ENCODE assay signal across 10 cellular contexts in the genomic region with DNA sequence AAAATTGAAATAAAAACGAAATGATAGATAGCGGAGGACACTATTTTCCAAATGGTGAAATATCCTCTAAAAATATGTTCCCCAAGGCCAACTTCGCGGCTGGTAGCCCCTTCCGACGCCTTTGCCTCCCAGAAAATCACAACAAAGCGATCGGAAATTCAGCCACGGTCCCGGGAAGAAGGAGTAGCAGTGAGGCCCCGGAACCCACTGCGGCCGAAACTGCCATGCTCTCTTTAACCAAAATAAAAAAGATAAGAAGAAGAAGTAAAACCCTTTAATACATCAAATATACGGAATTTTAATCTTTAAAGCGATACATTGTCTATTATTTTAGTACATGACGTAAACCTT. TPM values are rescaled to one million over a fixed set of nuclear protein-coding genes. Genes with fewer than 3 reads are reported as not detected.
DNase-seq lines count a peak whose midpoint lies in the region; ATAC-seq and TF ChIP-seq lines count a peak whose summit lies in the region.
"Had no signal": no experiment of that assay in that cellular context is flagged by ENCODE, and none has a peak within 500 bp of the region (broad histone marks: within the 10 kb centered on the region; RNA-seq: fewer than 3 reads in every experiment).

No MANE protein-coding gene starts in this region.

- H3K9ac ChIP-seq in endodermal cell (ENCODE audit: extremely low read depth, low read length, poor library complexity, severe bottlenecking) = no peak overlapping the region

- peak; percentile 4 for DNase-seq in HS-5 (ENCODE audit: low read depth)
- no peak for DNase-seq in endodermal cell
- DNase-seq in lower lobe of right lung = no peak
- DNase-seq in testis = no peak
- no peak for DNase-seq in HAP-1 (ENCODE audit: low spot score in 2 of 2)
- no peak for DNase-seq in left lobe of liver (ENCODE audit: low spot score)
- DNase-seq in DMS153 treated with DMSO at 0.1 percent for 48 hours (lab: John Stamatoyannopoulos, UW; ENCODE audit: unreplicated experiment) = no peak
- DNase-seq in ACHN = no peak
- DNase-seq: NCI-H2107; stimulated activated CD8-positive, alpha-beta memory T cell treated with anti-CD3 and anti-CD28 coated beads, Interleukin-4, amount 100 ng/mL, for 48 hours had no signal

- peaks cover 92% of the 10 kb centered on the region for H3K27me3 Mint-ChIP-seq in endodermal cell (ENCODE audit: insufficient read depth)

- TF ChIP-seq POLR2A in testis (IDR thresholded peaks at IDR 0.05) = no peak

- TF ChIP-seq CTCF in endodermal cell (conservative IDR thresholded peaks at IDR 0.05) = no peak
- no peak for TF ChIP-seq CTCF in lower lobe of right lung (IDR thresholded peaks at IDR 0.05)
- no peak for TF ChIP-seq CTCF in testis (IDR thresholded peaks at IDR 0.05)

- ATAC-seq in lower lobe of right lung (no peak), left lobe of liver (no peak)

- peaks cover 15% of the 10 kb centered on the region for H3K4me1 Mint-ChIP-seq in endodermal cell

- H3K9me3 Mint-ChIP-seq in endodermal cell = no peaks in the 10 kb centered on the region

- H3K9me3 ChIP-seq in endodermal cell (ENCODE audit: control insufficient read depth, low read length) (no peaks in the 10 kb centered on the region), lower lobe of right lung (no peaks in the 10 kb centered on the region), testis (no peaks in the 10 kb centered on the region), HAP-1 (no peaks in the 10 kb centered on the region)

- H3K36me3 ChIP-seq in endodermal cell (ENCODE audit: control insufficient read depth, insufficient read depth, low read length) (no peaks in the 10 kb centered on the region), lower lobe of right lung (peaks cover 16% of the 10 kb centered on the region), testis (ENCODE audit: low read depth, missing control alignments) (no peaks in the 10 kb centered on the region), HAP-1 (replicated peaks) (peaks cover 4% of the 10 kb centered on the region)

- in situ Hi-C loops in HAP-1 (cut with MboI; ENCODE audit: low sequenced_read_pairs) (loop anchor here (25.0 kb wide), 1 partner anchor 640 kb away; no protein-coding TSS in a partner anchor), ACHN (cut with HindIII; ENCODE audit: low pct_ligation_motif_present, low pct_unique_long_range_greater_than_20kb, low sequenced_read_pairs) (no loop called here)

- H3K4me3 Mint-ChIP-seq in endodermal cell = peak overlapping the region; percentile 49

- H3K4me3 ChIP-seq in endodermal cell (ENCODE audit: low read length) = peak overlapping the region; percentile 60
- H3K4me3 ChIP-seq in lower lobe of right lung = peak overlapping the region; percentile 93
- H3K4me3 ChIP-seq in testis = peak overlapping the region in 1 of 2 donors; percentile 78
- H3K4me3 ChIP-seq in HAP-1 = no peak overlapping the region

- H3K36me3 Mint-ChIP-seq in endodermal cell (ENCODE audit: low read depth) = no peaks in the 10 kb centered on the region

- intact Hi-C loops in lower lobe of right lung (cut with DNase I) (no loop called here), testis (cut with DNase I; ENCODE audit: low total_unique reads) (no loop called here)

- peak overlapping the region; percentile 70 for H3K27ac ChIP-seq in endodermal cell (ENCODE audit: low read depth, low read length)
- peak overlapping the region; percentile 97 for H3K27ac ChIP-seq in lower lobe of right lung
- peak overlapping the region; percentile 85 for H3K27ac ChIP-seq in testis

- H3K4me1 ChIP-seq in endodermal cell (ENCODE audit: control insufficient read depth, insufficient read depth, low read length) (peaks cover 2% of the 10 kb centered on the region), lower lobe of right lung (peaks cover 29% of the 10 kb centered on the region), testis (no peaks in the 10 kb centered on the region), HAP-1 (no peaks in the 10 kb centered on the region; the same call in 1 of the 2 replicates)

- H3K27me3 ChIP-seq in endodermal cell (ENCODE audit: control insufficient read depth, insufficient read depth, low read length, poor library complexity, severe bottlenecking) (peaks cover 85% of the 10 kb centered on the region), lower lobe of right lung (ENCODE audit: low read depth) (peaks cover 13% of the 10 kb centered on the region), testis (no peaks in the 10 kb centered on the region), HAP-1 (ENCODE audit: low read depth) (peaks cover 19% of the 10 kb centered on the region)

- 14 to 19% methylated on average over 5 to 14 of the region's 16 CpGs for WGBS in endodermal cell (ENCODE audit: insufficient coverage in 1 of 2, insufficient read length in 1 of 2), 2 experiments
- WGBS in testis, 2 donors = 41 to 43% methylated on average over 16 of the region's 16 CpGs

- no peak overlapping the region for H3K27ac Mint-ChIP-seq in endodermal cell

RNA-seq across cellular contexts. Expression of a gene that starts 4.0 kb away (rescaled TPM):
- total RNA-seq in endodermal cell (1 to 10 TPM in 1 of 2 donors, under 1 TPM in 1; 0.40 to 1.1 TPM), lower lobe of right lung (28.3 TPM), testis (1 to 10 TPM; 8.0 to 9.8 TPM), left lobe of liver (7.3 TPM)
- 67.9 TPM for polyA plus RNA-seq in endodermal cell (2013, experiment 1 of 2)
- polyA plus RNA-seq in endodermal cell (2013, experiment 2 of 2) = 68.5 TPM
- 7.0 TPM for polyA plus RNA-seq in testis (ENCODE audit: insufficient read depth, low read depth, low replicate concordance)

RNA-seq across cellular contexts. Expression of a gene that starts 33.9 kb away (rescaled TPM):
- total RNA-seq in endodermal cell = 1 to 10 TPM; 1.7 to 5.1 TPM
- 1.5 TPM for polyA plus RNA-seq in endodermal cell (2013, experiment 1 of 2)
- 0.66 TPM for polyA plus RNA-seq in endodermal cell (2013, experiment 2 of 2)
- 29.9 TPM for total RNA-seq in lower lobe of right lung
- total RNA-seq in testis = 10 to 100 TPM in 1 of 2 donors, 1 to 10 TPM in 1; 7.6 to 10.6 TPM
- 13.8 TPM for polyA plus RNA-seq in testis (ENCODE audit: insufficient read depth, low read depth, low replicate concordance)
- 9.1 TPM for total RNA-seq in left lobe of liver
